14 cellular contexts compared by ENCODE assay signal in the genomic region with DNA sequence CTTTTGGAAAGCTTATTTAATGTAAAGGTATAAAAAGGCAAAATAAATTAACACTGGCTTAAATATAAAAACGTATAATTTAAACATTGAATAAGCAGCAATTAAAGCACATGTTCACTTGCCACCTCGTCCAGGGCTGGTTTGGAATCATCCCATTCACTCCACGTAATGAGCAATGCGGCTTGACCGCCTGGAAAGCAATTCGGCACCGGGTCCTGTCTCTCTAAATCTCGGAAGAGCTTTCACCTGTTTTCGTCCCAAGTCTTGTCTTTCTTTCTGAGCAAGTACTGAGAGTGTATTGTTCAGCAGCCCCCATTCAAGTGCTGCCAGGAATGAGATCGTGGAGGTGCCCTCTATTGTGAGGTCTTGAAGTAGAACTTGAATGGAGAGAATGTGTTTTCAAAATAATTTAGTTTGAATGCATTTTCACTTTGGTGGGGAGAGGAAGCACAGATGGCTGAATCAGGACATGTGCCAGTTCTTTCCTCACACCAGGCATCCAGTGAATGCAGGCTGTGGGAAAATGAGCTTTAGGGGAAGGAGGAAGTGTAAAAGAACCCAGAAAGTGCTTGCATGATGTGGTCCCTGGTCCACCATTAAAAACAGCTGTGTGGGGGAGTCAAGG.
DNase-seq lines count a peak whose midpoint lies in the region; ATAC-seq and TF ChIP-seq lines count a peak whose summit lies in the region.
"Had no signal": no experiment of that assay in that cellular context is flagged by ENCODE, and none has a peak within 500 bp of the region (broad histone marks: within the 10 kb centered on the region; RNA-seq: fewer than 3 reads in every experiment).

No MANE protein-coding gene starts in this region.

- ATAC-seq in left ventricle myocardium superior = peak; percentile 58
- no peak for ATAC-seq in HG02938 (IDR thresholded peaks at IDR 0.05; ENCODE audit: unreplicated experiment)
- ATAC-seq: activated CD4-positive, alpha-beta T cell treated with anti-CD3 and anti-CD28 coated beads for 36 hours had no signal

- WGBS in thyroid gland, 2 donors = 31 to 32% methylated on average over 10 of the region's 10 CpGs

- TF ChIP-seq CTCF in choroid plexus epithelial cell (conservative IDR thresholded peaks at IDR 0.05; ENCODE audit: low read depth, low read length) = no peak
- no peak for TF ChIP-seq CTCF in thyroid gland (IDR thresholded peaks at IDR 0.05)

- DNase-seq in left ventricle myocardium superior = no peak
- no peak for DNase-seq in cardiac septum (ENCODE audit: low spot score)
- peak; percentile 4 for DNase-seq in choroid plexus epithelial cell (ENCODE audit: low read depth)
- DNase-seq in thyroid gland = peak; percentile 15 to 25
- DNase-seq in T-helper 2 cell = no peak
- DNase-seq in LoVo (ENCODE audit: low spot score) = no peak
- DNase-seq: activated CD4-positive, alpha-beta T cell treated with anti-CD3 and anti-CD28 coated beads for 36 hours; activated effector memory CD4-positive, alpha-beta T cell treated with anti-CD3 and anti-CD28 coated beads, Interleukin-2, amount 50 U/mL, for 16 hours; EL; immature natural killer cell; NCI-H1694 treated with DMSO at 0.1 percent for 48 hours; NCI-H510A had no signal

- no peaks in the 10 kb centered on the region for H3K36me3 ChIP-seq in muscle layer of duodenum (ENCODE audit: control insufficient read depth in 1 of 2, insufficient read depth in 2 of 2, low read length in 2 of 2)
- no peaks in the 10 kb centered on the region for H3K36me3 ChIP-seq in thyroid gland

- H3K27me3 ChIP-seq in muscle layer of duodenum (ENCODE audit: low read depth, low read length) (no peaks in the 10 kb centered on the region), thyroid gland (no peaks in the 10 kb centered on the region)

- intact Hi-C loops in left ventricle myocardium superior (cut with micrococcal nuclease) (no loop called here), cardiac septum (cut with DNase I) (no loop called here), thyroid gland (cut with DNase I) (no loop called here)

- H3K4me1 ChIP-seq in muscle layer of duodenum (ENCODE audit: control insufficient read depth in 1 of 2, insufficient read depth in 2 of 2, low read length in 2 of 2) = peaks cover 0 to 28% of the 10 kb centered on the region in 2 donors
- peaks cover 21 to 35% of the 10 kb centered on the region in 2 donors for H3K4me1 ChIP-seq in thyroid gland

- H3K4me3 ChIP-seq in choroid plexus epithelial cell (ENCODE audit: low read depth, low read length) (no peak overlapping the region), muscle layer of duodenum (ENCODE audit: low read depth in 1 of 2, low read length in 2 of 2) (peak overlapping the region; percentile 17 to 49), thyroid gland (replicated peaks in 1 of 3) (no peak overlapping the region)

- no peak for TF ChIP-seq POLR2A in thyroid gland (IDR thresholded peaks at IDR 0.05)

- no peak overlapping the region for H3K27ac ChIP-seq in muscle layer of duodenum (ENCODE audit: low read length)
- peak overlapping the region in 1 of 3 donors; percentile 21 for H3K27ac ChIP-seq in thyroid gland

- H3K9me3 ChIP-seq in muscle layer of duodenum (ENCODE audit: control insufficient read depth in 1 of 2, low read length in 2 of 2) (no peaks in the 10 kb centered on the region), thyroid gland (no peaks in the 10 kb centered on the region)

Comparison
In these comparisons a context has a peak if more than half of its experiments do, and no peak if none do; other contexts are left out.
1. DNase-seq: peak in choroid plexus epithelial cell (single experiment) and thyroid gland (2 of 2); none in left ventricle myocardium superior (single experiment), cardiac septum (single experiment), T-helper 2 cell (0 of 5) and LoVo (single experiment).
2. H3K4me3 ChIP-seq: peak in muscle layer of duodenum (2 of 2); none in choroid plexus epithelial cell (single experiment) and thyroid gland (0 of 3).